2 cellular contexts compared by ENCODE assay signal in the genomic region with DNA sequence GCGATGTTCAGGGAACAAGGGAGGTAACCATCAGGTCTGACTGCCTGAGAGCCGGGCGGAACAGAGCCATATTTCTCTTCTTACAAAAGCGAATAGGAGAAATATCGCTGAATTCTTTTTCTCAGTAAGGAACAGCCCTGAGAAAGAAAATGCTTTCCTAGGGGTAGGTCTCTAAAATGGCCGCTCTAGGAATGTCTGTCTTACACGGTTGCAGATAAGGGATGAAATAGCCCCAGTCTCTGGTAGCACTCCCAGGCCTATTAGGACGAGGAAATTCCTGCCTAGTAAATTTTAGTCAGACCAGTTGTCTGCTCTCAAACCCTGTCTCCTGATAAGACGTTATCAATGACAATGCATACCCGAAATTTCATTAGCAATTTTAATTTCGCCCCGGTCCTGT. TPM values are rescaled to one million over a fixed set of nuclear protein-coding genes. Genes with fewer than 3 reads are reported as not detected.
"Had no signal": no experiment of that assay in that cellular context is flagged by ENCODE, and none has a peak within 500 bp of the region (broad histone marks: within the 10 kb centered on the region; RNA-seq: fewer than 3 reads in every experiment).

No MANE protein-coding gene starts in this region.

RNA-seq across cellular contexts. Expression of gene PLOD2, which starts 47.2 kb away (rescaled TPM):
- polyA plus RNA-seq: immature natural killer cell; naive thymus-derived CD4-positive, alpha-beta T cell had no signal
